9 cellular contexts compared by ENCODE assay signal in the genomic region with DNA sequence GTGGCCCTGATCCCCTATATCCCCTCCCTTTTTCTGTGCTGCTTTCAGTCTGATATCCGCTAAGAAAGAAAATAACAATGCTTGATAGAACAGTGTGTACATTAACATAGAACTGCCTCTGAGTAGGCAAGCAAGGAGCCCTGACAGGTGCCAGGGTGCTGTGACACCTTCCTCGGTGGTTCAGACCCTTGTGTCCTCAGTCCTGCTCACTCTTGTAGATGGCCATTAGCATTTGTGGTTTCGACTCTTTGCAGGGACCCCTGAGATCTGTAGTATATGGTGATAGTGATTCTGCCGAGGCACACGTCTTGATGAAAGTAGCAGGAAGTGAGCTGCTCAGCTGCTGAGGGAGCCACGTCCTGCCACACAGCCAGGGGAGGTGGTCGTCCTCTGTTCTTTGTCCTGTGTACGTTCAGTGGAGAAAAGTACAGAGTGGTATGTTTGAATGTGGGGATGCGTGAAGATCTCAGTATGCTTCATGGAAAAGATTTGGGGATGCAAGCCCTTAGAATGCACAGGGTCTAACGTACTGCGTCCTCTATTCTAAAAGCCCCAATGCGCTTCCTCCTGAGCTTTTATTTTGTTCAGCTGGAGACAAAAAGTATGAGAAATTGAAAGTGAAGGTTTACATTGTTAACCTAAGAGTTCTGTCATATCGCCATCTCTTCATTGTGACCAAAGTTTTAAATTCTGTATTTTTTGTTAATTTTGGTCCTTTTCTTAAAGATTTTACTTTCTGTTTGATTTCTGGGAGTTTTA. TPM values are rescaled to one million over a fixed set of nuclear protein-coding genes. Genes with fewer than 3 reads are reported as not detected.
A peak's percentile ranks its signal among the peaks of the same experiment; 100 is the strongest.
DNase-seq lines count a peak whose midpoint lies in the region; ATAC-seq, FAIRE-seq and TF ChIP-seq lines count a peak whose summit lies in the region.
"Had no signal": no experiment of that assay in that cellular context is flagged by ENCODE, and none has a peak within 500 bp of the region (broad histone marks: within the 10 kb centered on the region; RNA-seq: fewer than 3 reads in every experiment).

No MANE protein-coding gene starts in this region.

- H3K4me3 ChIP-seq in mucosa of descending colon = no peak overlapping the region
- H3K4me3 ChIP-seq in dorsolateral prefrontal cortex = peak overlapping the region in 27 of 59 donors; percentile 6 to 43 (median 27)

- FAIRE-seq in GM12891 (lab: Jason Lieb, UNC) = peak; percentile 89

- no peaks in the 10 kb centered on the region for H3K4me1 ChIP-seq in mucosa of descending colon (ENCODE audit: low read depth)

- TF ChIP-seq CTCF in mucosa of descending colon (IDR thresholded peaks at IDR 0.05) (no peak), dorsolateral prefrontal cortex (IDR thresholded peaks at IDR 0.05 in 54 of 56, conservative IDR thresholded peaks at IDR 0.05 in 2 of 56; ENCODE audit: low read depth in 1 of 56, partially characterized antibody in 56 of 56) (no peak)

- intact Hi-C loops in mucosa of descending colon (cut with DNase I, micrococcal nuclease) (no loop called here), dorsolateral prefrontal cortex (cut with DNase I) (no loop called here)

- ATAC-seq in GM21825 (IDR thresholded peaks at IDR 0.05; ENCODE audit: unreplicated experiment) = peak; percentile 80
- peak; percentile 73 for ATAC-seq in mucosa of descending colon

- peak; percentile 46 for DNase-seq in GM12891 (ENCODE audit: insufficient read length, low spot score)
- peak; percentile 27 for DNase-seq in activated CD4-positive, alpha-beta T cell treated with anti-CD3 and anti-CD28 coated beads, Interleukin-2, amount 50 U/mL, for 1 hour
- no peak for DNase-seq in mucosa of descending colon
- no peak for DNase-seq in COLO829 (ENCODE audit: low spot score)
- no peak for DNase-seq in Ammon's horn (ENCODE audit: low spot score)
- DNase-seq in dorsolateral prefrontal cortex = no peak
- no peak for DNase-seq in NCI-H446 (lab: John Stamatoyannopoulos, UW)
- DNase-seq: MV-4-11 had no signal

- TF ChIP-seq POLR2A in GM12891 (IDR thresholded peaks at IDR 0.05; ENCODE audit: low read depth, low read length) = no peak

- H3K27ac ChIP-seq in dorsolateral prefrontal cortex = peak overlapping the region in 2 of 59 donors; percentile 8 to 13

- no peaks in the 10 kb centered on the region for H3K36me3 ChIP-seq in mucosa of descending colon (ENCODE audit: low read depth)

- H3K9me3 ChIP-seq in mucosa of descending colon = no peaks in the 10 kb centered on the region

- H3K27me3 ChIP-seq in dorsolateral prefrontal cortex = no peaks in the 10 kb centered on the region

TF ChIP-seq in GM12891, 5 proteins besides CTCF, POLR2A, EP300 and RAD21:
- TF ChIP-seq TAF1 (IDR thresholded peaks at IDR 0.05; ENCODE audit: low read depth, low read length) (peak; percentile 45; the same call in 1 of the 2 replicates), SPI1 (IDR thresholded peaks at IDR 0.05; ENCODE audit: low read depth, low read length) (0 out of 2 replicates have a peak, but pooled peaks have one; percentile 11), POLR2AphosphoS5 (IDR thresholded peaks at IDR 0.05; ENCODE audit: low read depth, low read length) (no peak)

RNA-seq across cellular contexts. Expression of gene PXYLP1, which starts 35.4 kb away (rescaled TPM):
- 0.10 TPM for polyA plus RNA-seq in GM12891 (2012; ENCODE audit: low read depth, missing spikeins)
- 10 to 100 TPM in 2 of 3 donors, 1 to 10 TPM in 1; 9.9 to 13.7 (median 10.5) TPM for total RNA-seq in mucosa of descending colon
- total RNA-seq in dorsolateral prefrontal cortex = 10 to 100 TPM; 19.8 to 55.1 (median 36.4) TPM

Comparison
In these comparisons a context has a peak if more than half of its experiments do, and no peak if none do; other contexts are left out.
1. DNase-seq: peak in GM12891 (single experiment) and activated CD4-positive, alpha-beta T cell treated with anti-CD3 and anti-CD28 coated beads, Interleukin-2, amount 50 U/mL, for 1 hour (single experiment); none in mucosa of descending colon (0 of 3), COLO829 (single experiment), Ammon's horn (single experiment), dorsolateral prefrontal cortex (0 of 10) and NCI-H446 (0 of 2).